In genomic region chr3:160399347-160400047, GRCh38 we compare ENCODE assay signal across 1 cellular context.
TF ChIP-seq lines count a peak whose summit lies in the region.

SMC4 (plus strand) TSS chr3:160399650; CDS start chr3:160400827, 1,177 bp downstream.

TF ChIP-seq in HepG2, 621 proteins besides CTCF, POLR2A, EP300 and RAD21 (continued from another document and continues in another):
- TF ChIP-seq, protein P1, sequence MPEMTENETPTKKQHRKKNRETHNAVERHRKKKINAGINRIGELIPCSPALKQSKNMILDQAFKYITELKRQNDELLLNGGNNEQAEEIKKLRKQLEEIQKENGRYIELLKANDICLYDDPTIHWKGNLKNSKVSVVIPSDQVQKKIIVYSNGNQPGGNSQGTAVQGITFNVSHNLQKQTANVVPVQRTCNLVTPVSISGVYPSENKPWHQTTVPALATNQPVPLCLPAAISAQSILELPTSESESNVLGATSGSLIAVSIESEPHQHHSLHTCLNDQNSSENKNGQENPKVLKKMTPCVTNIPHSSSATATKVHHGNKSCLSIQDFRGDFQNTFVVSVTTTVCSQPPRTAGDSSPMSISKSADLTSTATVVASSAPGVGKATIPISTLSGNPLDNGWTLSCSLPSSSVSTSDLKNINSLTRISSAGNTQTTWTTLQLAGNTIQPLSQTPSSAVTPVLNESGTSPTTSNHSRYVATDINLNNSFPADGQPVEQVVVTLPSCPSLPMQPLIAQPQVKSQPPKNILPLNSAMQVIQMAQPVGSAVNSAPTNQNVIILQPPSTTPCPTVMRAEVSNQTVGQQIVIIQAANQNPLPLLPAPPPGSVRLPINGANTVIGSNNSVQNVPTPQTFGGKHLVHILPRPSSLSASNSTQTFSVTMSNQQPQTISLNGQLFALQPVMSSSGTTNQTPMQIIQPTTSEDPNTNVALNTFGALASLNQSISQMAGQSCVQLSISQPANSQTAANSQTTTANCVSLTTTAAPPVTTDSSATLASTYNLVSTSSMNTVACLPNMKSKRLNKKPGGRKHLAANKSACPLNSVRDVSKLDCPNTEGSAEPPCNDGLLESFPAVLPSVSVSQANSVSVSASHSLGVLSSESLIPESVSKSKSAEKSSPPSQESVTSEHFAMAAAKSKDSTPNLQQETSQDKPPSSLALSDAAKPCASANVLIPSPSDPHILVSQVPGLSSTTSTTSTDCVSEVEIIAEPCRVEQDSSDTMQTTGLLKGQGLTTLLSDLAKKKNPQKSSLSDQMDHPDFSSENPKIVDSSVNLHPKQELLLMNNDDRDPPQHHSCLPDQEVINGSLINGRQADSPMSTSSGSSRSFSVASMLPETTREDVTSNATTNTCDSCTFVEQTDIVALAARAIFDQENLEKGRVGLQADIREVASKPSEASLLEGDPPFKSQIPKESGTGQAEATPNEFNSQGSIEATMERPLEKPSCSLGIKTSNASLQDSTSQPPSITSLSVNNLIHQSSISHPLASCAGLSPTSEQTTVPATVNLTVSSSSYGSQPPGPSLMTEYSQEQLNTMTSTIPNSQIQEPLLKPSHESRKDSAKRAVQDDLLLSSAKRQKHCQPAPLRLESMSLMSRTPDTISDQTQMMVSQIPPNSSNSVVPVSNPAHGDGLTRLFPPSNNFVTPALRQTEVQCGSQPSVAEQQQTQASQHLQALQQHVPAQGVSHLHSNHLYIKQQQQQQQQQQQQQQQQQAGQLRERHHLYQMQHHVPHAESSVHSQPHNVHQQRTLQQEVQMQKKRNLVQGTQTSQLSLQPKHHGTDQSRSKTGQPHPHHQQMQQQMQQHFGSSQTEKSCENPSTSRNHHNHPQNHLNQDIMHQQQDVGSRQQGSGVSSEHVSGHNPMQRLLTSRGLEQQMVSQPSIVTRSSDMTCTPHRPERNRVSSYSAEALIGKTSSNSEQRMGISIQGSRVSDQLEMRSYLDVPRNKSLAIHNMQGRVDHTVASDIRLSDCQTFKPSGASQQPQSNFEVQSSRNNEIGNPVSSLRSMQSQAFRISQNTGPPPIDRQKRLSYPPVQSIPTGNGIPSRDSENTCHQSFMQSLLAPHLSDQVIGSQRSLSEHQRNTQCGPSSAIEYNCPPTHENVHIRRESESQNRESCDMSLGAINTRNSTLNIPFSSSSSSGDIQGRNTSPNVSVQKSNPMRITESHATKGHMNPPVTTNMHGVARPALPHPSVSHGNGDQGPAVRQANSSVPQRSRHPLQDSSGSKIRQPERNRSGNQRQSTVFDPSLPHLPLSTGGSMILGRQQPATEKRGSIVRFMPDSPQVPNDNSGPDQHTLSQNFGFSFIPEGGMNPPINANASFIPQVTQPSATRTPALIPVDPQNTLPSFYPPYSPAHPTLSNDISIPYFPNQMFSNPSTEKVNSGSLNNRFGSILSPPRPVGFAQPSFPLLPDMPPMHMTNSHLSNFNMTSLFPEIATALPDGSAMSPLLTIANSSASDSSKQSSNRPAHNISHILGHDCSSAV (CRISPR knock-in tag; IDR thresholded peaks at IDR 0.05; ENCODE audit: borderline replicate concordance): no peak
- TF ChIP-seq MAFK (conservative IDR thresholded peaks at IDR 0.05 in 1 of 2, IDR thresholded peaks at IDR 0.05 in 1 of 2; ENCODE audit: low read length in 2 of 2): no peak
- TF ChIP-seq THRA (CRISPR knock-in tag; IDR thresholded peaks at IDR 0.05; ENCODE audit: borderline replicate concordance): no peak
- TF ChIP-seq, protein P2, sequence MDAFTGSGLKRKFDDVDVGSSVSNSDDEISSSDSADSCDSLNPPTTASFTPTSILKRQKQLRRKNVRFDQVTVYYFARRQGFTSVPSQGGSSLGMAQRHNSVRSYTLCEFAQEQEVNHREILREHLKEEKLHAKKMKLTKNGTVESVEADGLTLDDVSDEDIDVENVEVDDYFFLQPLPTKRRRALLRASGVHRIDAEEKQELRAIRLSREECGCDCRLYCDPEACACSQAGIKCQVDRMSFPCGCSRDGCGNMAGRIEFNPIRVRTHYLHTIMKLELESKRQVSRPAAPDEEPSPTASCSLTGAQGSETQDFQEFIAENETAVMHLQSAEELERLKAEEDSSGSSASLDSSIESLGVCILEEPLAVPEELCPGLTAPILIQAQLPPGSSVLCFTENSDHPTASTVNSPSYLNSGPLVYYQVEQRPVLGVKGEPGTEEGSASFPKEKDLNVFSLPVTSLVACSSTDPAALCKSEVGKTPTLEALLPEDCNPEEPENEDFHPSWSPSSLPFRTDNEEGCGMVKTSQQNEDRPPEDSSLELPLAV (CRISPR knock-in tag; conservative IDR thresholded peaks at IDR 0.05; ENCODE audit: low read depth): no peak
- no peak for TF ChIP-seq CAMTA2 (CRISPR knock-in tag; IDR thresholded peaks at IDR 0.05; ENCODE audit: borderline replicate concordance)
- TF ChIP-seq, protein P3, sequence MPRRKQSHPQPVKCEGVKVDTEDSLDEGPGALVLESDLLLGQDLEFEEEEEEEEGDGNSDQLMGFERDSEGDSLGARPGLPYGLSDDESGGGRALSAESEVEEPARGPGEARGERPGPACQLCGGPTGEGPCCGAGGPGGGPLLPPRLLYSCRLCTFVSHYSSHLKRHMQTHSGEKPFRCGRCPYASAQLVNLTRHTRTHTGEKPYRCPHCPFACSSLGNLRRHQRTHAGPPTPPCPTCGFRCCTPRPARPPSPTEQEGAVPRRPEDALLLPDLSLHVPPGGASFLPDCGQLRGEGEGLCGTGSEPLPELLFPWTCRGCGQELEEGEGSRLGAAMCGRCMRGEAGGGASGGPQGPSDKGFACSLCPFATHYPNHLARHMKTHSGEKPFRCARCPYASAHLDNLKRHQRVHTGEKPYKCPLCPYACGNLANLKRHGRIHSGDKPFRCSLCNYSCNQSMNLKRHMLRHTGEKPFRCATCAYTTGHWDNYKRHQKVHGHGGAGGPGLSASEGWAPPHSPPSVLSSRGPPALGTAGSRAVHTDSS (CRISPR knock-in tag; conservative IDR thresholded peaks at IDR 0.05): no peak
- TF ChIP-seq MEIS2 (CRISPR knock-in tag; IDR thresholded peaks at IDR 0.05): no peak
- TF ChIP-seq SNAI1 (CRISPR knock-in tag; IDR thresholded peaks at IDR 0.05; ENCODE audit: borderline replicate concordance): no peak
- 0 out of 2 replicates have a peak, but pooled peaks have one; percentile 54 for TF ChIP-seq MBD4 (IDR thresholded peaks at IDR 0.05; ENCODE audit: borderline replicate concordance, low read length)
- TF ChIP-seq, protein P4, sequence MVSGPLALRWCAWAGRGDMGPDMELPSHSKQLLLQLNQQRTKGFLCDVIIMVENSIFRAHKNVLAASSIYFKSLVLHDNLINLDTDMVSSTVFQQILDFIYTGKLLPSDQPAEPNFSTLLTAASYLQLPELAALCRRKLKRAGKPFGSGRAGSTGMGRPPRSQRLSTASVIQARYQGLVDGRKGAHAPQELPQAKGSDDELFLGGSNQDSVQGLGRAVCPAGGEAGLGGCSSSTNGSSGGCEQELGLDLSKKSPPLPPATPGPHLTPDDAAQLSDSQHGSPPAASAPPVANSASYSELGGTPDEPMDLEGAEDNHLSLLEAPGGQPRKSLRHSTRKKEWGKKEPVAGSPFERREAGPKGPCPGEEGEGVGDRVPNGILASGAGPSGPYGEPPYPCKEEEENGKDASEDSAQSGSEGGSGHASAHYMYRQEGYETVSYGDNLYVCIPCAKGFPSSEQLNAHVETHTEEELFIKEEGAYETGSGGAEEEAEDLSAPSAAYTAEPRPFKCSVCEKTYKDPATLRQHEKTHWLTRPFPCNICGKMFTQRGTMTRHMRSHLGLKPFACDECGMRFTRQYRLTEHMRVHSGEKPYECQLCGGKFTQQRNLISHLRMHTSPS (CRISPR knock-in tag; IDR thresholded peaks at IDR 0.05; ENCODE audit: low read depth): no peak
- peak; percentile 82 for TF ChIP-seq HBP1 (CRISPR knock-in tag; IDR thresholded peaks at IDR 0.05; ENCODE audit: low read depth)
- TF ChIP-seq PRDM15 (CRISPR knock-in tag; IDR thresholded peaks at IDR 0.05): no peak
- no peak for TF ChIP-seq KLF15 (CRISPR knock-in tag; IDR thresholded peaks at IDR 0.05; ENCODE audit: borderline replicate concordance)
- TF ChIP-seq NCOA2 (CRISPR knock-in tag; IDR thresholded peaks at IDR 0.05): no peak
- 0 out of 2 replicates have a peak, but pooled peaks have one; percentile 48 for TF ChIP-seq JUNB (CRISPR knock-in tag; IDR thresholded peaks at IDR 0.05; ENCODE audit: borderline replicate concordance)
- no peak for TF ChIP-seq TRIM24 (CRISPR knock-in tag; IDR thresholded peaks at IDR 0.05)
- no peak for TF ChIP-seq MZF1 (CRISPR knock-in tag; IDR thresholded peaks at IDR 0.05; ENCODE audit: borderline replicate concordance)
- TF ChIP-seq ZNF446 (CRISPR knock-in tag; IDR thresholded peaks at IDR 0.05): no peak
- TF ChIP-seq, protein P5, sequence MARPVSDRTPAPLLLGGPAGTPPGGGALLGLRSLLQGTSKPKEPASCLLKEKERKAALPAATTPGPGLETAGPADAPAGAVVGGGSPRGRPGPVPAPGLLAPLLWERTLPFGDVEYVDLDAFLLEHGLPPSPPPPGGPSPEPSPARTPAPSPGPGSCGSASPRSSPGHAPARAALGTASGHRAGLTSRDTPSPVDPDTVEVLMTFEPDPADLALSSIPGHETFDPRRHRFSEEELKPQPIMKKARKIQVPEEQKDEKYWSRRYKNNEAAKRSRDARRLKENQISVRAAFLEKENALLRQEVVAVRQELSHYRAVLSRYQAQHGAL (CRISPR knock-in tag; IDR thresholded peaks at IDR 0.05; ENCODE audit: not compliant biosample characterization): no peak
- no peak for TF ChIP-seq ZNF274 (CRISPR knock-in tag; IDR thresholded peaks at IDR 0.05)
- TF ChIP-seq CBX2 (IDR thresholded peaks at IDR 0.05; ENCODE audit: low read depth, low read length): no peak
- TF ChIP-seq CBX2 (CRISPR knock-in tag; IDR thresholded peaks at IDR 0.05; ENCODE audit: low read depth): no peak
- TF ChIP-seq ZNF451 (CRISPR knock-in tag; IDR thresholded peaks at IDR 0.05): no peak
- no peak for TF ChIP-seq PRDM10 (CRISPR knock-in tag; IDR thresholded peaks at IDR 0.05; ENCODE audit: low read depth)
- TF ChIP-seq KDM5B (CRISPR knock-in tag; IDR thresholded peaks at IDR 0.05; ENCODE audit: borderline replicate concordance): no peak
- no peak for TF ChIP-seq ZNF331 (CRISPR knock-in tag; IDR thresholded peaks at IDR 0.05)
